In the genomic region with DNA sequence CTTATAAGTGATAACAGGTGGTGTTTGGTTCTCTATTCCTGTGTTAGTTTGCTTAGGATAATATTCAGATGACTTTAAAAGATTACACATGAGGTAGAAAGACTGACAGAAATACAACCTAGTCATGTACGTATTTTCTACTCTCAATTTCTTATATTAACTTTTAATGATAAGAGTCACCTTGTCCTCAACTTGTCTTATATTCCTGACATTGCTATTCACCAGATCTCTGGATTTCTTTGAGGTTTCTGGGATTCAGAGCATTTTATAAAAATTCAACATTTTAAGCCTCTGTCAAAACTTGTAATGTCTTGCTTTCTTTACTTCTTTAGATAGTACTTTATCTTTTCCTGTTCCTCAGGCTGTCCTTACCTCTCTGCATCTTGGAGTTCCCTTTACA, we compare ENCODE assay signal across 8 cellular contexts.
"Had no signal": no experiment of that assay in that cellular context is flagged by ENCODE, and none has a peak within 500 bp of the region (broad histone marks: within the 10 kb centered on the region; RNA-seq: fewer than 3 reads in every experiment).

No MANE protein-coding gene starts in this region.

- H3K4me3 ChIP-seq: GM12878 had no signal

- FAIRE-seq: G401.6, GM12878, GM12891, GM12892, GM18507, GM19239 had no signal

- DNase-seq: GDM1, GF-D8 had no signal

- ATAC-seq: GM12878 had no signal
